ENCODE assay signal across 8 cellular contexts in the genomic region with DNA sequence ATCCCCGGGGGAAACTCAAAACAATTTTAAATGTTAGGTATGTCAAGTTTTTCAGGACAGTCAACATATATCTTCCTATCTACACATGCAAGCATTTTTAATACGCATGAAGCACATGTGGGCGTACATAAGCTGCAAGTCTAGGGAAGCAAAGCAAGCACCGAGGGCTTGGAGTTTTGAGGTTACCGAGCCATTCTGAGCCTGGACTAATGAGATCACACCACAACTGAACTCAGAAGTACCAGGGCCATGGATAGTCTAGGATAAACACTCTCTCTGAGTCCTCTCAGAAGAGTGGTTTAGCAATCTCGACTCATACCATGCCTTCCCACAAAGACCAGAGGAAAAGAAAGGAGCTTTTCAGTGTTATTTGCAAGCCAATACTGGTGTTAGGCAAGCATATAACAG.
DNase-seq lines count a peak whose midpoint lies in the region; ATAC-seq, FAIRE-seq and TF ChIP-seq lines count a peak whose summit lies in the region.

No MANE protein-coding gene starts in this region.

- no peaks in the 10 kb centered on the region for H3K27me3 ChIP-seq in muscle layer of duodenum (ENCODE audit: low read depth, low read length)

- H3K4me3 ChIP-seq in astrocyte of the spinal cord (ENCODE audit: low read depth, low read length) (no peak overlapping the region), muscle layer of duodenum (ENCODE audit: low read depth in 1 of 2, low read length in 2 of 2) (peak overlapping the region; percentile 2 to 22)

- no peaks in the 10 kb centered on the region for H3K36me3 ChIP-seq in muscle layer of duodenum (ENCODE audit: control insufficient read depth in 1 of 2, insufficient read depth in 2 of 2, low read length in 2 of 2)

- no peak for TF ChIP-seq CTCF in astrocyte of the spinal cord (IDR thresholded peaks at IDR 0.05; ENCODE audit: low read depth, low read length)

- ATAC-seq in HG03045 (IDR thresholded peaks at IDR 0.05; ENCODE audit: unreplicated experiment) (peak; percentile 23), GM21423 (IDR thresholded peaks at IDR 0.05; ENCODE audit: unreplicated experiment) (no peak)

- peak; percentile 31 for FAIRE-seq in GM12891 (lab: Jason Lieb, UNC)

- no peak for TF ChIP-seq POLR2A in GM12891 (IDR thresholded peaks at IDR 0.05; ENCODE audit: low read depth, low read length)

- peaks cover 4 to 16% of the 10 kb centered on the region in 2 donors for H3K4me1 ChIP-seq in muscle layer of duodenum (ENCODE audit: control insufficient read depth in 1 of 2, insufficient read depth in 2 of 2, low read length in 2 of 2)

- in situ Hi-C loops in astrocyte of the spinal cord (cut with HindIII; ENCODE audit: low sequenced_read_pairs): no loop called here

- no peaks in the 10 kb centered on the region for H3K9me3 ChIP-seq in muscle layer of duodenum (ENCODE audit: control insufficient read depth in 1 of 2, low read length in 2 of 2)

- H3K27ac ChIP-seq in muscle layer of duodenum (ENCODE audit: low read length): peak overlapping the region; percentile 58

- DNase-seq in GM12891 (ENCODE audit: insufficient read length, low spot score) (no peak), astrocyte of the spinal cord (ENCODE audit: low read depth, low spot score) (peak; percentile 69), D341Med (ENCODE audit: low spot score) (no peak), NCI-H2029 (lab: John Stamatoyannopoulos, UW) (no peak)
- no peak for DNase-seq in activated CD4-positive, CD25-positive, alpha-beta regulatory T cell treated with anti-CD3 and anti-CD28 coated beads, Interleukin-2, amount 50 U/mL, for 72 hours

TF ChIP-seq in GM12891, 5 proteins besides CTCF, POLR2A, EP300 and RAD21:
- TF ChIP-seq POLR2AphosphoS5 (IDR thresholded peaks at IDR 0.05; ENCODE audit: low read depth, low read length): no peak
- no peak for TF ChIP-seq TAF1 (IDR thresholded peaks at IDR 0.05; ENCODE audit: low read depth, low read length)
- no peak for TF ChIP-seq SPI1 (IDR thresholded peaks at IDR 0.05; ENCODE audit: low read depth, low read length)
- TF ChIP-seq PAX5 (IDR thresholded peaks at IDR 0.05; ENCODE audit: insufficient read depth, low read length, severe bottlenecking): no peak
- no peak for TF ChIP-seq POU2F2 (IDR thresholded peaks at IDR 0.05; ENCODE audit: low read depth, low read length)
